3 cellular contexts compared by ENCODE assay signal in the genomic region with DNA sequence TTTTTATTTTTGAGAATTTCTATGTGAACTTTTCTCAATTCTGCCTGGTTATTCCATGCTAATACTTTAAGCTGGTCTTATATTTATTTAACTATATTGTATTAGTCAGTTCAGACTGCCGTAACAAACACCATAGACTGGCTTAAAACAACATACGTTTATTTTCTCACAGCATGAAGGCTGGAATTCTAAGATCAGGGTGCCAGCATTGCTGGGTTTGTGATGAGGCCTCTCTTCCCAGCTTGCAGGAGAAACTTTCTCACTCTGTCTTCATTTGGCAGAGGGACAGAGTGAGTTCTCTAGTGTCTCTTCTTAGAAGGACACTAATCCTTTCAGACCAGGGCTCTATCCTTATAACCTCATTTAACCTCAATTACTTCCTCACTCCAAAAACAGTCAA.
"Had no signal": no experiment of that assay in that cellular context is flagged by ENCODE, and none has a peak within 500 bp of the region (broad histone marks: within the 10 kb centered on the region; RNA-seq: fewer than 3 reads in every experiment).

No MANE protein-coding gene starts in this region.

- DNase-seq: GDM1, GF-D8 had no signal

- H3K4me3 ChIP-seq: GM12878 had no signal
